ENCODE assay signal across 26 cellular contexts in the genomic region with DNA sequence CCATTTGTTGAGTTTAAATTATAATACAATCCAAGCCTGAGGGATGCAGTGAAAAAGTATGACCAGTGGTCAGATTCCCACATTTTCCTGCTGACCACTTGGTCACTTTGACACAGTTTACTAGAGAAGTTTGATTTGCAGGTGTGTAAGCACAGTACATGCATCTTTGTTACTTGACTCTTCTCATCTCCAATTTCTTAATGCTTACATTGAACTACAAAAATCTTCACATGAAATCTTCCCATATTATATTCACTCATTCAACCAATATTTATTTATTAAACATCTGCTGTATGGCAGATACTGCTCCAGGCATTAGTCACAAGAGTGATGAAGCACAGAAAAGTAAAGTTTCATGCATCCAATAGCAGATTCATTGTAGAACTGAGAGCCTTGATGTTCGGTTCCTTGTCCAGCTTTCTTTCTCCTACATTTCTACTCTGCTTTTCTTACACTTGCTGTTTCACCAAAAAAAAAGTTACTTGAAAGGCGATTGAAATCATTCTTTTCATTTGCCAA.
"Had no signal": no experiment of that assay in that cellular context is flagged by ENCODE, and none has a peak within 500 bp of the region (broad histone marks: within the 10 kb centered on the region; RNA-seq: fewer than 3 reads in every experiment).

No MANE protein-coding gene starts in this region.

- ATAC-seq: activated CD4-positive, CD25-positive, alpha-beta regulatory T cell treated with anti-CD3 and anti-CD28 coated beads, Interleukin-2, amount 50 U/mL, for 24 hours; activated CD8-positive, alpha-beta T cell treated with anti-CD3 and anti-CD28 coated beads for 36 hours; body of pancreas; Panc1; SK-N-SH treated with all-trans-retinoic acid at 6 μM for 48 hours had no signal

- H3K27me3 ChIP-seq: ascending aorta, body of pancreas had no signal

- H3K9me3 ChIP-seq: ascending aorta, body of pancreas, SJSA1 had no signal

- H3K4me1 ChIP-seq: SJSA1 had no signal

- H3K4me3 ChIP-seq: ascending aorta, body of pancreas, SJSA1 had no signal

- H3K36me3 ChIP-seq: ascending aorta, SJSA1 had no signal

- DNase-seq: activated CD4-positive, alpha-beta T cell treated with anti-CD3 and anti-CD28 coated beads for 4 hours; activated CD8-positive, alpha-beta memory T cell treated with anti-CD3 and anti-CD28 coated beads, Interleukin-2, amount 50 U/mL, for 4 hours; activated CD8-positive, alpha-beta T cell treated with anti-CD3 and anti-CD28 coated beads for 36 hours; activated effector memory CD4-positive, alpha-beta T cell treated with Interleukin-2 at 50 U/mL for 16 hours; activated naive CD4-positive, alpha-beta T cell; amniotic stem cell; body of pancreas; Kasumi-1; KBM-7; NCI-H1048; NCI-H1417 treated with DMSO at 0.1 percent for 48 hours; NCI-H1694; NCI-H2029; NCI-H2107; NCI-H345; NCI-H510A; NCI-H526 treated with DMSO at 0.1 percent for 48 hours; NCI-H82; RPMI8226; SHP77; SW 1271 had no signal

- H3K27ac ChIP-seq: body of pancreas, SJSA1 had no signal
